ENCODE assay signal across 14 cellular contexts in the genomic region with DNA sequence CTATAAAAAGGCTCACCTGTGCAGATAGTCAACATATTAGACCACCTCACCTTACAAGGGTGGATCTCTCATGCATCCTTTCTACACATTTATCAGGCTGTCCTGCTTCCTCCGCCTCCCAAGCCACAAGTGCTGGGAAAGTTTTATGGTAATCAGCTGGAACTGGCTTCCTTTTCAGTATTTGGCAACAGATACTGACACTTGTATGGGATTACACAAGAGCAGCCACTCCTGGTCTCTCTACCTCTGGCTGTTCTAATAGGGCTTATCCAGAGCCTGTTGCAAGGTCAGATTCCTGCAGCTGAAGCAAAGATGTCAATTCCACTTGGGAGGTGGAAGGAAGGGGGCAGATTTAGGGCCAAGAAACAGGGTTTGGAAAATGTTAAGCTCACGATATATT. TPM values are rescaled to one million over a fixed set of nuclear protein-coding genes. Genes with fewer than 3 reads are reported as not detected.
DNase-seq lines count a peak whose midpoint lies in the region; ATAC-seq, FAIRE-seq and TF ChIP-seq lines count a peak whose summit lies in the region.
"Had no signal": no experiment of that assay in that cellular context is flagged by ENCODE, and none has a peak within 500 bp of the region (broad histone marks: within the 10 kb centered on the region; RNA-seq: fewer than 3 reads in every experiment).

No MANE protein-coding gene starts in this region.

- TF ChIP-seq CTCF in HL-60 (IDR thresholded peaks at IDR 0.05; ENCODE audit: insufficient read depth, low read length) (no peak), heart left ventricle (IDR thresholded peaks at IDR 0.05) (no peak), gastrocnemius medialis (IDR thresholded peaks at IDR 0.05 in 4 of 5, conservative IDR thresholded peaks at IDR 0.05 in 1 of 5) (no peak), RWPE1 (conservative IDR thresholded peaks at IDR 0.05; ENCODE audit: low read depth) (no peak)

- CTCF ChIA-PET in RWPE1 (lab: Yijun Ruan, JAX), result interaction anchor here (1.0 kb wide), 1 partner anchor 31 kb away, joined by 3 read pairs; no protein-coding TSS in a partner anchor

- POLR2A ChIA-PET in RWPE1 (lab: Yijun Ruan, JAX; ENCODE audit: low non-redundant PET), result no interaction called here

- in situ Hi-C loops in gastrocnemius medialis (cut with MboI; ENCODE audit: low sequenced_read_pairs in 4 of 4), result no loop called here

- no peak overlapping the region for H3K4me3 ChIP-seq in HL-60 (replicated peaks; ENCODE audit: insufficient read depth, low read length)
- H3K4me3 ChIP-seq in heart left ventricle, result no peak overlapping the region
- no peak overlapping the region for H3K4me3 ChIP-seq in gastrocnemius medialis
- H3K4me3 ChIP-seq: SK-N-MC had no signal

- no peaks in the 10 kb centered on the region for H3K9me3 ChIP-seq in heart left ventricle
- no peaks in the 10 kb centered on the region for H3K9me3 ChIP-seq in gastrocnemius medialis

- WGBS in heart left ventricle, 4 donors, result 53 to 59% (median 54%) methylated on average over 2 of the region's 2 CpGs

- no peak overlapping the region for H3K27ac ChIP-seq in HL-60 (replicated peaks)
- no peak overlapping the region for H3K27ac ChIP-seq in heart left ventricle
- peak overlapping the region in 3 of 4 donors; percentile 40 to 73 (median 42) for H3K27ac ChIP-seq in gastrocnemius medialis
- H3K27ac ChIP-seq in RWPE1, result no peak overlapping the region
- H3K27ac ChIP-seq: SK-N-MC had no signal

- H3K4me1 ChIP-seq in heart left ventricle (peaks cover 0 to 18% (median 0%) of the 10 kb centered on the region in 12 donors), gastrocnemius medialis (peaks cover 21 to 26% of the 10 kb centered on the region in 2 donors)

- H3K36me3 ChIP-seq in heart left ventricle (no peaks in the 10 kb centered on the region), gastrocnemius medialis (no peaks in the 10 kb centered on the region)

- intact Hi-C loops in heart left ventricle (cut with DNase I) (loop anchor here in 1 of 10 donors (10.0 kb wide), 1 partner anchor 205 kb away; no protein-coding TSS in a partner anchor), gastrocnemius medialis (cut with DNase I; ENCODE audit: low total_unique reads) (loop anchor here (5.0 kb wide), 1 partner anchor 227 kb away; the partner anchor contains the start of gene C6orf62)

- DNase-seq in HL-60 (ENCODE audit: low read depth in 1 of 2, low spot score in 1 of 2) (peak; percentile 22 to 28), SKM-1 treated with dmso at 0.1 percent for 144 hours (lab: John Stamatoyannopoulos, UW; ENCODE audit: unreplicated experiment) (peak; percentile 56), heart left ventricle (peak in 1 of 5 donors; percentile 30), gastrocnemius medialis (peak; percentile 55 to 56), RWPE1 (ENCODE audit: low spot score) (no peak), GM12891 (ENCODE audit: insufficient read length, low spot score) (no peak), cerebellum (ENCODE audit: low spot score) (no peak)
- DNase-seq: activated B cell treated with CpG ODN at 0.5 μM for 24 hours; CD4-positive, CD25-positive, alpha-beta regulatory T cell; dermis blood vessel endothelial cell; NCI-H1694 had no signal

- H3K27me3 ChIP-seq in HL-60 (ENCODE audit: insufficient read depth, poor library complexity, severe bottlenecking) (peaks cover 7% of the 10 kb centered on the region), heart left ventricle (peaks cover 0 to 5% (median 0%) of the 10 kb centered on the region in 9 donors), gastrocnemius medialis (no peaks in the 10 kb centered on the region)

- no peak for FAIRE-seq in GM12891 (lab: Jason Lieb, UNC)
- FAIRE-seq: H54 had no signal

- peak; percentile 41 to 85 (median 76) for ATAC-seq in heart left ventricle
- ATAC-seq in gastrocnemius medialis, result peak; percentile 94 to 96
- ATAC-seq in HG02938 (IDR thresholded peaks at IDR 0.05; ENCODE audit: unreplicated experiment), result no peak

- TF ChIP-seq POLR2A in heart left ventricle (IDR thresholded peaks at IDR 0.05) (no peak), gastrocnemius medialis (IDR thresholded peaks at IDR 0.05) (no peak), GM12891 (IDR thresholded peaks at IDR 0.05; ENCODE audit: low read depth, low read length) (no peak)

TF ChIP-seq in GM12891, 5 proteins besides CTCF, POLR2A, EP300 and RAD21:
- no peak for TF ChIP-seq SPI1 (IDR thresholded peaks at IDR 0.05; ENCODE audit: low read depth, low read length)
- no peak for TF ChIP-seq TAF1 (IDR thresholded peaks at IDR 0.05; ENCODE audit: low read depth, low read length)
- TF ChIP-seq POU2F2 (IDR thresholded peaks at IDR 0.05; ENCODE audit: low read depth, low read length), result no peak
- TF ChIP-seq POLR2AphosphoS5 (IDR thresholded peaks at IDR 0.05; ENCODE audit: low read depth, low read length), result no peak
- no peak for TF ChIP-seq PAX5 (IDR thresholded peaks at IDR 0.05; ENCODE audit: insufficient read depth, low read length, severe bottlenecking)

RNA-seq across cellular contexts. Expression of gene GPLD1, which starts 0.5 kb away (rescaled TPM):
- total RNA-seq in heart left ventricle (under 1 TPM; 0.39 to 0.99 (median 0.85) TPM), gastrocnemius medialis (1 to 10 TPM in 1 of 4 donors, under 1 TPM in 3; 0.07 to 1.2 (median 0.28) TPM), cerebellum (20.4 TPM)
- under 1 TPM; 0.18 to 0.34 TPM for polyA plus RNA-seq in heart left ventricle
- polyA plus RNA-seq in GM12891 (2012; ENCODE audit: low read depth, missing spikeins), result 1.3 TPM

RNA-seq across cellular contexts. Expression of gene ALDH5A1, which starts 4.9 kb away (rescaled TPM):
- 10 to 100 TPM; 16.6 to 35.5 (median 20.6) TPM for total RNA-seq in heart left ventricle
- 1 to 10 TPM; 3.0 to 8.9 TPM for polyA plus RNA-seq in heart left ventricle
- 10 to 100 TPM in 1 of 4 donors, 1 to 10 TPM in 3; 6.4 to 15.4 (median 6.8) TPM for total RNA-seq in gastrocnemius medialis
- 15.7 TPM for polyA plus RNA-seq in GM12891 (2012; ENCODE audit: low read depth, missing spikeins)
- 18.6 TPM for total RNA-seq in cerebellum

Comparison
In these comparisons a context has a peak if more than half of its experiments do, and no peak if none do; other contexts are left out.
1. DNase-seq: peak in HL-60 (2 of 2), SKM-1 treated with dmso at 0.1 percent for 144 hours (single experiment) and gastrocnemius medialis (2 of 2); none in RWPE1 (single experiment), GM12891 (single experiment) and cerebellum (single experiment).
2. H3K27ac ChIP-seq: peak in gastrocnemius medialis (3 of 4); none in HL-60 (single experiment), heart left ventricle (0 of 12) and RWPE1 (single experiment).